ENCODE assay signal across 22 cellular contexts in the genomic region with DNA sequence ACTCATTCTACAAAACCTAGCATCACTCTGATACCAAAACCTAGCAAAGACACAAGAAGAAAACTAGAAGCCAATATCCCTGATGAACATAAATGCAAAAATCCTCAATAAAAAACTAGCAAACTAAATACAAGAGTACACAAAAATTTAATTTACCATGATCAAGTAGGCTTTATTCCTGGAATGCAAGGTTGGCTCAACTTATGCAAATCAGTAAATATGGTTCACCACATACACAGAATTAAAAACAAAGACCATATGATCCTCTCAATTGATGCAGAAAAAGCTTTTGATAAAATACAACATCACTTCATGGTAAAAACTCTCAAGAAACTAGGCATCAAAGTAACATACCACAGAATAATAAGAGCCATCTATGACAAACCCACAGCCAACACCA.
A peak's percentile ranks its signal among the peaks of the same experiment; 100 is the strongest.
DNase-seq lines count a peak whose midpoint lies in the region; ATAC-seq and TF ChIP-seq lines count a peak whose summit lies in the region.
"Had no signal": no experiment of that assay in that cellular context is flagged by ENCODE, and none has a peak within 500 bp of the region (broad histone marks: within the 10 kb centered on the region; RNA-seq: fewer than 3 reads in every experiment).

No MANE protein-coding gene starts in this region.

- H3K4me3 ChIP-seq in HEK293 (ENCODE audit: low read depth, low read length) (no peak overlapping the region), choroid plexus epithelial cell (ENCODE audit: low read depth, low read length) (no peak overlapping the region), psoas muscle (no peak overlapping the region)
- H3K4me3 ChIP-seq: BLaER1 treated with 17β-estradiol and CSF1 and Interleukin-3, amounts not matched to agents 10 nM and 100 nM; GM12878; GM23338 had no signal

- no peak for TF ChIP-seq CTCF in HEK293 (tag by site-specific recombination; IDR thresholded peaks at IDR 0.05)
- no peak for TF ChIP-seq CTCF in choroid plexus epithelial cell (conservative IDR thresholded peaks at IDR 0.05; ENCODE audit: low read depth, low read length)
- no peak for TF ChIP-seq CTCF in psoas muscle (IDR thresholded peaks at IDR 0.05)

- H3K4me1 ChIP-seq in HEK293 (ENCODE audit: control insufficient read depth, insufficient read depth, low read length): no peaks in the 10 kb centered on the region
- H3K4me1 ChIP-seq in psoas muscle: no peaks in the 10 kb centered on the region

- H3K27ac ChIP-seq in HEK293 (ENCODE audit: extremely low read depth, low read depth, low read length) (no peak overlapping the region), psoas muscle (no peak overlapping the region)
- H3K27ac ChIP-seq: BLaER1 treated with 17β-estradiol and CSF1 and Interleukin-3, amounts not matched to agents 10 nM and 100 nM had no signal

- CTCF ChIA-PET in HEK293 (lab: Yijun Ruan, JAX): no interaction called here

- H3K27me3 ChIP-seq in psoas muscle (ENCODE audit: insufficient read depth in 3 of 3, low read length in 2 of 3): no peaks in the 10 kb centered on the region
- H3K27me3 ChIP-seq: BLaER1 treated with 17β-estradiol and CSF1 and Interleukin-3, amounts not matched to agents 10 nM and 100 nM had no signal

- intact Hi-C loops in psoas muscle (cut with DNase I): no loop called here

- no peak for ATAC-seq in psoas muscle
- no peak for ATAC-seq in HG03378 (IDR thresholded peaks at IDR 0.05; ENCODE audit: unreplicated experiment)
- ATAC-seq: GM12878, GM23338, HepG2 had no signal

- DNase-seq in DMS53 (lab: John Stamatoyannopoulos, UW) (peak; percentile 46), DMS53 treated with DMSO at 0.1 percent for 48 hours (lab: John Stamatoyannopoulos, UW; ENCODE audit: unreplicated experiment) (no peak), NCI-H69 (lab: John Stamatoyannopoulos, UW) (peak; percentile 5), choroid plexus epithelial cell (ENCODE audit: low read depth) (peak; percentile 45), psoas muscle (no peak), NCI-H446 treated with DMSO at 0.1 percent for 48 hours (lab: John Stamatoyannopoulos, UW) (no peak)
- DNase-seq: 8988T; CD4-positive, CD25-positive, alpha-beta regulatory T cell; CD8-positive, alpha-beta memory T cell; COR-L47; DMS153; DND-41; EL; HCEC 1CT; HFFc6; KG1 had no signal

- H3K36me3 ChIP-seq in HEK293 (ENCODE audit: control insufficient read depth in 2 of 2, insufficient read depth in 1 of 2, low read length in 2 of 2) (no peaks in the 10 kb centered on the region), psoas muscle (ENCODE audit: insufficient read depth in 1 of 2, low read depth in 1 of 2) (no peaks in the 10 kb centered on the region)
- H3K36me3 ChIP-seq: BLaER1 treated with 17β-estradiol and CSF1 and Interleukin-3, amounts not matched to agents 10 nM and 100 nM had no signal

- POLR2A ChIA-PET in HEK293 (lab: Yijun Ruan, JAX): no interaction called here

- H3K9me3 ChIP-seq in HEK293 (ENCODE audit: control insufficient read depth, insufficient read depth, low read depth, low read length): no peaks in the 10 kb centered on the region; the same call in none of the 2 replicates
- peaks cover 36% of the 10 kb centered on the region for H3K9me3 ChIP-seq in psoas muscle

TF ChIP-seq in HEK293, 187 proteins besides CTCF, POLR2A, EP300 and RAD21:
- no peak for TF ChIP-seq ZNF837 (tag by site-specific recombination; IDR thresholded peaks at IDR 0.05)
- peak; percentile 29 for TF ChIP-seq SETDB1 (IDR thresholded peaks at IDR 0.05; ENCODE audit: insufficient read length, low read length)
TF ChIP-seq in HEK293: peak in this region for 1.

Comparison
In these comparisons a context has a peak if more than half of its experiments do, and no peak if none do; other contexts are left out.
1. DNase-seq: peak in DMS53 (single experiment), NCI-H69 (single experiment) and choroid plexus epithelial cell (single experiment); none in DMS53 treated with DMSO at 0.1 percent for 48 hours (single experiment), psoas muscle (0 of 2) and NCI-H446 treated with DMSO at 0.1 percent for 48 hours (single experiment).